Comparison of ENCODE assay signal across 12 cellular contexts in genomic region chr5:95080456-95080855, GRCh38.
DNase-seq lines count a peak whose midpoint lies in the region; ATAC-seq, FAIRE-seq and TF ChIP-seq lines count a peak whose summit lies in the region.
"Had no signal": no experiment of that assay in that cellular context is flagged by ENCODE, and none has a peak within 500 bp of the region (broad histone marks: within the 10 kb centered on the region; RNA-seq: fewer than 3 reads in every experiment).

No MANE protein-coding gene starts in this region.

- H3K27me3 Mint-ChIP-seq in HFFc6 (ENCODE audit: insufficient read depth): no peaks in the 10 kb centered on the region
- no peaks in the 10 kb centered on the region for H3K27me3 Mint-ChIP-seq in astrocyte (ENCODE audit: low read depth, unreplicated experiment)
- no peaks in the 10 kb centered on the region for H3K27me3 Mint-ChIP-seq in endothelial cell (ENCODE audit: unreplicated experiment)
- H3K27me3 Mint-ChIP-seq: central memory CD8-positive, alpha-beta T cell had no signal

- no peak for TF ChIP-seq CTCF in HFFc6 (IDR thresholded peaks at IDR 0.05)
- TF ChIP-seq CTCF in astrocyte (IDR thresholded peaks at IDR 0.05; ENCODE audit: insufficient read depth, low read depth, low read length): no peak
- no peak for TF ChIP-seq CTCF in keratinocyte (optimal IDR thresholded peaks at IDR 0.05 in 1 of 3, IDR thresholded peaks at IDR 0.05 in 1 of 3, conservative IDR thresholded peaks at IDR 0.05 in 1 of 3; ENCODE audit: extremely low read depth in 1 of 3, insufficient read depth in 2 of 3, low read length in 3 of 3)
- no peak for TF ChIP-seq CTCF in stomach (IDR thresholded peaks at IDR 0.05)
- TF ChIP-seq CTCF in endothelial cell (IDR thresholded peaks at IDR 0.05; ENCODE audit: unreplicated experiment): no peak

- H3K36me3 Mint-ChIP-seq in HFFc6 (ENCODE audit: low read depth) (no peaks in the 10 kb centered on the region), astrocyte (ENCODE audit: low read depth, unreplicated experiment) (no peaks in the 10 kb centered on the region), endothelial cell (ENCODE audit: low read depth, unreplicated experiment) (no peaks in the 10 kb centered on the region)

- TF ChIP-seq EP300 in stomach (IDR thresholded peaks at IDR 0.05): no peak

- no peaks in the 10 kb centered on the region for H3K9me3 ChIP-seq in astrocyte (ENCODE audit: insufficient read depth, low read depth, low read length)
- no peaks in the 10 kb centered on the region for H3K9me3 ChIP-seq in keratinocyte (ENCODE audit: control insufficient read depth, low read depth, low read length)
- H3K9me3 ChIP-seq in stomach: no peaks in the 10 kb centered on the region
- no peaks in the 10 kb centered on the region for H3K9me3 ChIP-seq in HAP-1

- in situ Hi-C loops in HAP-1 (cut with MboI; ENCODE audit: low sequenced_read_pairs): no loop called here

- peaks cover 85% of the 10 kb centered on the region for H3K4me1 Mint-ChIP-seq in HFFc6 (ENCODE audit: low read depth)
- H3K4me1 Mint-ChIP-seq in astrocyte (ENCODE audit: low read depth, unreplicated experiment): peaks cover 30% of the 10 kb centered on the region
- H3K4me1 Mint-ChIP-seq in endothelial cell (ENCODE audit: unreplicated experiment): peaks cover 5% of the 10 kb centered on the region

- no peaks in the 10 kb centered on the region for H3K9me3 Mint-ChIP-seq in HFFc6
- H3K9me3 Mint-ChIP-seq in astrocyte (ENCODE audit: unreplicated experiment): no peaks in the 10 kb centered on the region
- H3K9me3 Mint-ChIP-seq in endothelial cell (ENCODE audit: unreplicated experiment): no peaks in the 10 kb centered on the region
- H3K9me3 Mint-ChIP-seq: central memory CD8-positive, alpha-beta T cell had no signal

- no peaks in the 10 kb centered on the region for H3K9me1 ChIP-seq in keratinocyte (ENCODE audit: control insufficient read depth, extremely low read depth, insufficient read depth, low read length)

- H3K4me3 ChIP-seq in astrocyte (ENCODE audit: insufficient read depth, low read depth, low read length) (no peak overlapping the region), keratinocyte (ENCODE audit: control insufficient read depth in 2 of 3, extremely low read depth in 1 of 3, insufficient read depth in 2 of 3, low read depth in 1 of 3, low read length in 3 of 3) (peak overlapping the region in 2 of 3 experiments; percentile 32 to 75), stomach (peak overlapping the region; percentile 11 to 44 (median 36)), HAP-1 (no peak overlapping the region)

- no peak overlapping the region for H3K27ac Mint-ChIP-seq in HFFc6
- H3K27ac Mint-ChIP-seq in astrocyte (ENCODE audit: unreplicated experiment): peak overlapping the region; percentile 59
- H3K27ac Mint-ChIP-seq in endothelial cell (ENCODE audit: unreplicated experiment): no peak overlapping the region

- H3K27ac ChIP-seq in astrocyte (ENCODE audit: low read depth, low read length) (no peak overlapping the region), keratinocyte (ENCODE audit: control insufficient read depth, insufficient read depth, low read length) (no peak overlapping the region), stomach (peak overlapping the region in 2 of 5 donors; percentile 72 to 75)

- DNase-seq in HFFc6 (no peak), astrocyte (ENCODE audit: low read depth) (no peak), keratinocyte (ENCODE audit: low read depth, low spot score) (no peak), stomach (no peak), HAP-1 (ENCODE audit: low spot score in 2 of 2) (no peak), COR-L47 (lab: John Stamatoyannopoulos, UW) (no peak), endothelial cell (ENCODE audit: low spot score) (no peak)
- DNase-seq: NCI-H82, nucleus accumbens, T1000 had no signal

- WGBS in stomach, 5 donors: 57 to 76% (median 69%) methylated on average over 4 of the region's 4 CpGs

- peaks cover 3% of the 10 kb centered on the region for H3K4me1 ChIP-seq in astrocyte (ENCODE audit: insufficient read depth, low read length)
- H3K4me1 ChIP-seq in keratinocyte (ENCODE audit: control insufficient read depth, extremely low read depth, insufficient read depth, low read length): no peaks in the 10 kb centered on the region
- H3K4me1 ChIP-seq in stomach: peaks cover 0 to 17% (median 6%) of the 10 kb centered on the region in 4 donors
- no peaks in the 10 kb centered on the region for H3K4me1 ChIP-seq in HAP-1

- H4K20me1 ChIP-seq in astrocyte (ENCODE audit: insufficient read depth, low read length) (no peaks in the 10 kb centered on the region), keratinocyte (ENCODE audit: control insufficient read depth, extremely low read depth, insufficient read depth, low read length) (no peaks in the 10 kb centered on the region)

- no peak overlapping the region for H3K9ac ChIP-seq in astrocyte (ENCODE audit: low read length)
- H3K9ac ChIP-seq in keratinocyte (ENCODE audit: control insufficient read depth, extremely low read depth, insufficient read depth, low read length): no peak overlapping the region

- H3K4me2 ChIP-seq in astrocyte (ENCODE audit: low read length) (peak overlapping the region; percentile 85), keratinocyte (ENCODE audit: control insufficient read depth, extremely low read depth, insufficient read depth, low read depth, low read length) (peak overlapping the region; percentile 43)

- FAIRE-seq in astrocyte (lab: Jason Lieb, UNC) (no peak), keratinocyte (lab: Jason Lieb, UNC) (no peak)

- no peaks in the 10 kb centered on the region for H3K36me3 ChIP-seq in astrocyte (ENCODE audit: insufficient read depth, low read length)
- no peaks in the 10 kb centered on the region for H3K36me3 ChIP-seq in keratinocyte (ENCODE audit: control insufficient read depth in 2 of 2, extremely low read depth in 1 of 2, insufficient read depth in 2 of 2, low read length in 2 of 2)
- H3K36me3 ChIP-seq in stomach: no peaks in the 10 kb centered on the region
- H3K36me3 ChIP-seq in HAP-1 (replicated peaks): no peaks in the 10 kb centered on the region

- intact Hi-C loops in stomach (cut with DNase I; ENCODE audit: low total_unique reads): no loop called here

- ATAC-seq in HG02870 (IDR thresholded peaks at IDR 0.05; ENCODE audit: unreplicated experiment): no peak

- dilution Hi-C loops in keratinocyte (cut with MboI; ENCODE audit: extremely low pct_ligation_motif_present, low sequenced_read_pairs): no loop called here

- H3K27me3 ChIP-seq in astrocyte (ENCODE audit: insufficient read depth, low read length) (no peaks in the 10 kb centered on the region), keratinocyte (ENCODE audit: control insufficient read depth, extremely low read depth, insufficient read depth, low read length) (no peaks in the 10 kb centered on the region), stomach (no peaks in the 10 kb centered on the region), HAP-1 (ENCODE audit: low read depth) (no peaks in the 10 kb centered on the region)

- H2AFZ ChIP-seq in astrocyte (ENCODE audit: low read depth, low read length): no peak overlapping the region
- H2AFZ ChIP-seq in keratinocyte (ENCODE audit: control insufficient read depth, low read length): no peak overlapping the region

- H3K4me3 Mint-ChIP-seq in HFFc6: peak overlapping the region; percentile 83
- H3K4me3 Mint-ChIP-seq in astrocyte (ENCODE audit: unreplicated experiment): peak overlapping the region; percentile 84
- H3K4me3 Mint-ChIP-seq in endothelial cell (ENCODE audit: unreplicated experiment): no peak overlapping the region

- H3K79me2 ChIP-seq in astrocyte (ENCODE audit: insufficient read depth, low read length) (no peaks in the 10 kb centered on the region), keratinocyte (ENCODE audit: control insufficient read depth, insufficient read depth, low read length) (no peaks in the 10 kb centered on the region)

- no peak for TF ChIP-seq POLR2A in stomach (IDR thresholded peaks at IDR 0.05)

Comparison
In these comparisons a context has a peak if more than half of its experiments do, and no peak if none do; other contexts are left out.
1. H3K4me3 ChIP-seq: peak in keratinocyte (2 of 3) and stomach (4 of 4); none in astrocyte (single experiment) and HAP-1 (single experiment).